16 cellular contexts compared by ENCODE assay signal in genomic region chr9:133449760-133450159, GRCh38. TPM values are rescaled to one million over a fixed set of nuclear protein-coding genes. Genes with fewer than 3 reads are reported as not detected.
A peak's percentile ranks its signal among the peaks of the same experiment; 100 is the strongest.
DNase-seq lines count a peak whose midpoint lies in the region; TF ChIP-seq lines count a peak whose summit lies in the region.
"Had no signal": no experiment of that assay in that cellular context is flagged by ENCODE, and none has a peak within 500 bp of the region (broad histone marks: within the 10 kb centered on the region; RNA-seq: fewer than 3 reads in every experiment).

No MANE protein-coding gene starts in this region.

- H3K9ac ChIP-seq in endodermal cell (ENCODE audit: extremely low read depth, low read length, poor library complexity, severe bottlenecking) = no peak overlapping the region

- in situ Hi-C loops in KBM-7 (cut with MboI; ENCODE audit: low pct_unique_long_range_greater_than_20kb, low sequenced_read_pairs) = no loop called here

- H3K4me3 ChIP-seq in endodermal cell (ENCODE audit: low read length) = no peak overlapping the region
- H3K4me3 ChIP-seq: gastroesophageal sphincter, smooth muscle cell, testis had no signal

- peak; percentile 40 for DNase-seq in DMS 273 (lab: John Stamatoyannopoulos, UW; ENCODE audit: unreplicated experiment)
- no peak for DNase-seq in DMS 273 treated with DMSO at 0.1 percent for 48 hours (lab: John Stamatoyannopoulos, UW)
- peak; percentile 92 for DNase-seq in NCI-H226
- peak; percentile 41 for DNase-seq in endodermal cell
- DNase-seq in renal cortical epithelial cell (ENCODE audit: low read depth) = peak; percentile 59
- no peak for DNase-seq in amygdala (lab: John Stamatoyannopoulos, UW)
- no peak for DNase-seq in KBM-7
- no peak for DNase-seq in activated naive CD4-positive, alpha-beta T cell treated with anti-CD3 and anti-CD28 coated beads for 36 hours
- DNase-seq: activated CD4-positive, alpha-beta T cell treated with anti-CD3 and anti-CD28 coated beads for 4 hours; activated T-cell treated with anti-CD3 and anti-CD28 coated beads, Interleukin-2, amount 50 U/mL, for 48 hours; effector memory CD8-positive, alpha-beta T cell; MV-4-11; testis had no signal

- no peaks in the 10 kb centered on the region for H3K9me3 ChIP-seq in endodermal cell (ENCODE audit: control insufficient read depth, low read length)
- H3K9me3 ChIP-seq: gastroesophageal sphincter, testis had no signal

- no peaks in the 10 kb centered on the region for H3K27me3 Mint-ChIP-seq in endodermal cell (ENCODE audit: insufficient read depth)
- H3K27me3 Mint-ChIP-seq in activated naive CD4-positive, alpha-beta T cell treated with anti-CD3 and anti-CD28 coated beads for 36 hours (ENCODE audit: low read depth) = no peaks in the 10 kb centered on the region

- H3K4me1 Mint-ChIP-seq in endodermal cell = no peaks in the 10 kb centered on the region
- no peaks in the 10 kb centered on the region for H3K4me1 Mint-ChIP-seq in activated naive CD4-positive, alpha-beta T cell treated with anti-CD3 and anti-CD28 coated beads for 36 hours (ENCODE audit: low read depth)

- H3K36me3 ChIP-seq in endodermal cell (ENCODE audit: control insufficient read depth, insufficient read depth, low read length) = no peaks in the 10 kb centered on the region
- H3K36me3 ChIP-seq: gastroesophageal sphincter had no signal

- WGBS in endodermal cell (ENCODE audit: insufficient coverage in 1 of 2, insufficient read length in 1 of 2), 2 experiments = 92 to 95% methylated on average over 5 to 12 of the region's 12 CpGs

- no peaks in the 10 kb centered on the region for H3K4me1 ChIP-seq in endodermal cell (ENCODE audit: control insufficient read depth, insufficient read depth, low read length)
- H3K4me1 ChIP-seq: gastroesophageal sphincter, testis had no signal

- no peak overlapping the region for H3K4me3 Mint-ChIP-seq in endodermal cell
- H3K4me3 Mint-ChIP-seq in activated naive CD4-positive, alpha-beta T cell treated with anti-CD3 and anti-CD28 coated beads for 36 hours = no peak overlapping the region
- H3K4me3 Mint-ChIP-seq: effector memory CD8-positive, alpha-beta T cell had no signal

- no peaks in the 10 kb centered on the region for H3K27me3 ChIP-seq in endodermal cell (ENCODE audit: control insufficient read depth, insufficient read depth, low read length, poor library complexity, severe bottlenecking)
- H3K27me3 ChIP-seq: gastroesophageal sphincter, testis had no signal

- H3K27ac Mint-ChIP-seq in endodermal cell = no peak overlapping the region
- H3K27ac Mint-ChIP-seq in activated naive CD4-positive, alpha-beta T cell treated with anti-CD3 and anti-CD28 coated beads for 36 hours = no peak overlapping the region
- H3K27ac Mint-ChIP-seq: effector memory CD8-positive, alpha-beta T cell had no signal

- CTCF ChIA-PET in activated naive CD4-positive, alpha-beta T cell treated with anti-CD3 and anti-CD28 coated beads for 36 hours (lab: Charles Lee) = no interaction called here

- H3K27ac ChIP-seq in endodermal cell (ENCODE audit: low read depth, low read length) = no peak overlapping the region
- H3K27ac ChIP-seq: 22Rv1, gastroesophageal sphincter, testis had no signal

- no peaks in the 10 kb centered on the region for H3K36me3 Mint-ChIP-seq in endodermal cell (ENCODE audit: low read depth)
- no peaks in the 10 kb centered on the region for H3K36me3 Mint-ChIP-seq in activated naive CD4-positive, alpha-beta T cell treated with anti-CD3 and anti-CD28 coated beads for 36 hours (ENCODE audit: low read depth)

- intact Hi-C loops in activated naive CD4-positive, alpha-beta T cell treated with anti-CD3 and anti-CD28 coated beads for 36 hours (cut with micrococcal nuclease) = no loop called here

- no peaks in the 10 kb centered on the region for H3K9me3 Mint-ChIP-seq in endodermal cell
- no peaks in the 10 kb centered on the region for H3K9me3 Mint-ChIP-seq in activated naive CD4-positive, alpha-beta T cell treated with anti-CD3 and anti-CD28 coated beads for 36 hours
- H3K9me3 Mint-ChIP-seq: effector memory CD8-positive, alpha-beta T cell had no signal

- no peak for TF ChIP-seq CTCF in endodermal cell (conservative IDR thresholded peaks at IDR 0.05)

RNA-seq across cellular contexts. Expression of gene CACFD1, which starts 10.0 kb away (rescaled TPM):
- 10 to 100 TPM; 30.6 to 35.0 TPM for total RNA-seq in endodermal cell
- polyA plus RNA-seq in endodermal cell (2013, experiment 1 of 2) = 26.8 TPM
- polyA plus RNA-seq in endodermal cell (2013, experiment 2 of 2) = 26.0 TPM
- total RNA-seq in renal cortical epithelial cell = 9.2 and 22.0 TPM in 2 replicates
- under 1 TPM; 0.35 to 0.45 TPM for total RNA-seq in activated naive CD4-positive, alpha-beta T cell treated with anti-CD3 and anti-CD28 coated beads for 36 hours

RNA-seq across cellular contexts. Expression of gene ADAMTS13, which starts 27.6 kb away (rescaled TPM):
- 10 to 100 TPM; 13.5 to 21.7 TPM for total RNA-seq in endodermal cell
- 9.7 TPM for polyA plus RNA-seq in endodermal cell (2013, experiment 1 of 2)
- 7.6 TPM for polyA plus RNA-seq in endodermal cell (2013, experiment 2 of 2)
- 0.52 and 6.0 TPM in 2 replicates for total RNA-seq in renal cortical epithelial cell
- total RNA-seq in activated naive CD4-positive, alpha-beta T cell treated with anti-CD3 and anti-CD28 coated beads for 36 hours = 1 to 10 TPM; 3.0 to 3.2 TPM

RNA-seq across cellular contexts. Expression of gene SLC2A6, which starts 29.1 kb away (rescaled TPM):
- total RNA-seq in endodermal cell = 10 to 100 TPM; 11.6 to 17.7 TPM
- polyA plus RNA-seq in endodermal cell (2013, experiment 1 of 2) = 10.7 TPM
- 10.5 TPM for polyA plus RNA-seq in endodermal cell (2013, experiment 2 of 2)
- 21.7 and 60.1 TPM in 2 replicates for total RNA-seq in renal cortical epithelial cell
- total RNA-seq in activated naive CD4-positive, alpha-beta T cell treated with anti-CD3 and anti-CD28 coated beads for 36 hours = under 1 TPM; 0.62 to 0.83 TPM

RNA-seq across cellular contexts. Expression of gene REXO4, which starts 31.9 kb away (rescaled TPM):
- total RNA-seq in endodermal cell = 10 to 100 TPM; 30.2 to 36.5 TPM
- polyA plus RNA-seq in endodermal cell (2013, experiment 1 of 2) = 23.1 TPM
- polyA plus RNA-seq in endodermal cell (2013, experiment 2 of 2) = 20.9 TPM
- 10.8 and 25.3 TPM in 2 replicates for total RNA-seq in renal cortical epithelial cell
- total RNA-seq in activated naive CD4-positive, alpha-beta T cell treated with anti-CD3 and anti-CD28 coated beads for 36 hours = 10 to 100 TPM; 22.5 to 27.0 TPM

Comparison
In these comparisons a context has a peak if more than half of its experiments do, and no peak if none do; other contexts are left out.
1. DNase-seq: peak in DMS 273 (single experiment), NCI-H226 (single experiment), endodermal cell (single experiment) and renal cortical epithelial cell (single experiment); none in DMS 273 treated with DMSO at 0.1 percent for 48 hours (single experiment), amygdala (0 of 56), KBM-7 (single experiment) and activated naive CD4-positive, alpha-beta T cell treated with anti-CD3 and anti-CD28 coated beads for 36 hours (single experiment).
2. RNA of gene SLC2A6, which starts 29.1 kb away (total RNA-seq): 21.7 to 60.1 TPM in renal cortical epithelial cell and 11.6 to 17.7 TPM in endodermal cell; 0.62 to 0.83 TPM in activated naive CD4-positive, alpha-beta T cell treated with anti-CD3 and anti-CD28 coated beads for 36 hours; every median in the first group is over 4 times any median in the second.